ENCODE assay signal across 7 cellular contexts in genomic region chr16:24748242-24748641, GRCh38. TPM values are rescaled to one million over a fixed set of nuclear protein-coding genes. Genes with fewer than 3 reads are reported as not detected.
DNase-seq lines count a peak whose midpoint lies in the region; ATAC-seq and TF ChIP-seq lines count a peak whose summit lies in the region.

No MANE protein-coding gene starts in this region.

- no peaks in the 10 kb centered on the region for H3K27me3 ChIP-seq in SJCRH30
- no peaks in the 10 kb centered on the region for H3K27me3 ChIP-seq in gastroesophageal sphincter
- H3K27me3 ChIP-seq in skeletal muscle satellite cell (ENCODE audit: control insufficient read depth, insufficient read depth, low read length) = no peaks in the 10 kb centered on the region

- H3K27ac ChIP-seq in SJCRH30 (no peak overlapping the region), gastroesophageal sphincter (peak overlapping the region; percentile 34 to 51 (median 43))

- peak overlapping the region; percentile 30 for H3K9ac ChIP-seq in skeletal muscle satellite cell (ENCODE audit: low read depth, low read length)

- TF ChIP-seq CTCF in HFFc6 (IDR thresholded peaks at IDR 0.05) (no peak), gastroesophageal sphincter (IDR thresholded peaks at IDR 0.05) (no peak)

- H3K4me3 Mint-ChIP-seq in HFFc6 = peak overlapping the region; percentile 16

- H3K4me1 Mint-ChIP-seq in HFFc6 (ENCODE audit: low read depth) = peaks cover 72% of the 10 kb centered on the region

- H3K4me3 ChIP-seq in SJCRH30 (no peak overlapping the region), gastroesophageal sphincter (no peak overlapping the region), skeletal muscle satellite cell (ENCODE audit: low read length) (peak overlapping the region; percentile 22)

- H3K4me2 ChIP-seq in skeletal muscle satellite cell (ENCODE audit: low read length) = peak overlapping the region; percentile 46

- peak overlapping the region; percentile 75 for H3K27ac Mint-ChIP-seq in HFFc6

- H3K4me1 ChIP-seq in SJCRH30 = peaks cover 11% of the 10 kb centered on the region
- peaks cover 22 to 100% (median 46%) of the 10 kb centered on the region in 3 donors for H3K4me1 ChIP-seq in gastroesophageal sphincter
- H3K4me1 ChIP-seq in skeletal muscle satellite cell (ENCODE audit: control insufficient read depth, insufficient read depth, low read length) = peaks cover 27% of the 10 kb centered on the region

- peak; percentile 92 for ATAC-seq in gastroesophageal sphincter

- no peak for TF ChIP-seq EP300 in gastroesophageal sphincter (IDR thresholded peaks at IDR 0.05)

- no peaks in the 10 kb centered on the region; the same call in 1 of the 2 replicates for H3K36me3 ChIP-seq in SJCRH30
- H3K36me3 ChIP-seq in gastroesophageal sphincter = no peaks in the 10 kb centered on the region
- H3K36me3 ChIP-seq in skeletal muscle satellite cell (ENCODE audit: insufficient read depth, low read length) = peaks cover 9% of the 10 kb centered on the region

- TF ChIP-seq POLR2A in gastroesophageal sphincter (IDR thresholded peaks at IDR 0.05) = no peak

- peaks cover 12% of the 10 kb centered on the region; the same call in 1 of the 2 replicates for H3K36me3 Mint-ChIP-seq in HFFc6 (ENCODE audit: low read depth)

- H3K9me3 ChIP-seq in SJCRH30 (replicated peaks) = no peaks in the 10 kb centered on the region
- H3K9me3 ChIP-seq in gastroesophageal sphincter = no peaks in the 10 kb centered on the region
- no peaks in the 10 kb centered on the region for H3K9me3 ChIP-seq in skeletal muscle satellite cell (replicated peaks; ENCODE audit: low read length)

- 22 to 25% methylated on average over 2 of the region's 2 CpGs for whole genome bisulfite sequencing in gastroesophageal sphincter (ENCODE audit: low coverage in 1 of 2), 2 donors

- no peaks in the 10 kb centered on the region for H3K9me3 Mint-ChIP-seq in HFFc6

- no peaks in the 10 kb centered on the region; the same call in 1 of the 2 replicates for H3K27me3 Mint-ChIP-seq in HFFc6 (ENCODE audit: insufficient read depth)

- DNase-seq in HFFc6 = peak; percentile 88
- DNase-seq in SJCRH30 = peak; percentile 4 to 26
- no peak for DNase-seq in effector CD4-positive, alpha-beta T cell
- DNase-seq in NCI-H1048 (lab: John Stamatoyannopoulos, UW) = no peak
- DNase-seq in NCI-H524 (lab: John Stamatoyannopoulos, UW) = no peak

RNA-seq across cellular contexts. Expression of gene TNRC6A, which starts 18.8 kb away (rescaled TPM):
- 10 to 100 TPM; 40.7 to 49.3 (median 41.7) TPM for total RNA-seq in HFFc6 (2021; fragmentation: NEBNext Ultra II Directional; extraction: Animal tissue kit (Norgen Biotek cat#: 25700))
- total RNA-seq in SJCRH30 (2014; rRNA removed; shearing (Covaris generic)) = 25.7 and 28.6 TPM in 2 replicates
- 10 to 100 TPM; 33.4 to 71.1 (median 58.6) TPM for total RNA-seq in gastroesophageal sphincter
- 23.6 and 28.2 TPM in 2 replicates for total RNA-seq in skeletal muscle satellite cell (2012; rRNA removed)

Comparison
In these comparisons a context has a peak if more than half of its experiments do, and no peak if none do; other contexts are left out.
1. DNase-seq: peak in HFFc6 (single experiment) and SJCRH30 (2 of 2); none in effector CD4-positive, alpha-beta T cell (single experiment), NCI-H1048 (single experiment) and NCI-H524 (0 of 2).